19 cellular contexts compared by ENCODE assay signal in genomic region chr14:34172052-34172451, GRCh38.
"Had no signal": no experiment of that assay in that cellular context is flagged by ENCODE, and none has a peak within 500 bp of the region (broad histone marks: within the 10 kb centered on the region; RNA-seq: fewer than 3 reads in every experiment).

No MANE protein-coding gene starts in this region.

- H3K9me3 ChIP-seq: Peyer's patch, SJCRH30 had no signal

- DNase-seq: KBM-7, MV-4-11, NCI-H1048, NCI-H1105, NCI-H1417, NCI-H1436 treated with DMSO at 0.1 percent for 48 hours, NCI-H1694, NCI-H187 treated with DMSO at 0.1 percent for 48 hours, NCI-H2171 treated with DMSO at 0.1 percent for 48 hours, NCI-H345, NCI-H510A treated with DMSO at 0.1 percent for 48 hours, NCI-H526, NCI-H82, PC-9, Peyer's patch, SHP77 treated with DMSO at 0.1 percent for 48 hours, SJCRH30 had no signal

- H3K4me3 ChIP-seq: PC-9, Peyer's patch, SJCRH30 had no signal

- ATAC-seq: Right ventricle myocardium inferior, SK-N-SH treated with all-trans-retinoic acid at 6 μM for 48 hours had no signal

- H3K27me3 ChIP-seq: Peyer's patch, SJCRH30 had no signal

- H3K4me1 ChIP-seq: Peyer's patch, SJCRH30 had no signal

- H3K36me3 ChIP-seq: Peyer's patch, SJCRH30 had no signal

- H3K27ac ChIP-seq: PC-9, Peyer's patch, SJCRH30 had no signal
